In the genomic region with DNA sequence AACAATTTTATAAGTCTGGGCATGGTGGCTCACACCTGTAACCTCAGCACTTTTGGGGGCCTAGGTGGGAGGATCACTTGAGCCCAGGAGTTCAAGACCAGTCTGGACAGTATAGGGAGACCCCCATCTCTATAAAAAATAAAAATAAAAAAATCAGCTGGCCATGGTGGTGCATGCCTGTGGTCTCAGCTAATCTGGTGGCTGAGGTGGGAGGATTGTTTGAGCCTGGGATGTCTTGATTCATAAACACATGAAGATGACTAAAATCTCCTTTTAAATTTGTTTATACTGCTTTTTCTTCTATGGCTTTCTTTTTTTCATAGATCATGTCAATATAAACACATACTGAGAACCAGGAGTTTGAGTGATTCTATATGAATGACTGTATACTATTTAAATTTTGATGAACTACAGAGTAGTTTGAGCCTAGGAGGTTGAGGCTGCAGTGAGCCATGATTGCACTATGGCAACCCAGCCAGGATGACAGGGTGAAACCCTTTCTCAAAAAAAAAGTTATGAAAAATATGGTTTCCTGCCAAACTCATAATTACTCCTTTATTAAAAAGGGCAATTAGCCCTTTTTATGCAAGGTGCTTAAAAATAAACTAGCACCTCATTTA, we compare ENCODE assay signal across 1 cellular context.
TF ChIP-seq lines count a peak whose summit lies in the region.

No MANE protein-coding gene starts in this region.

TF ChIP-seq in HepG2, 621 proteins besides CTCF, POLR2A, EP300 and RAD21:
- TF ChIP-seq SOX6 (IDR thresholded peaks at IDR 0.05) = no peak
- no peak for TF ChIP-seq SOX6 (CRISPR knock-in tag; IDR thresholded peaks at IDR 0.05)
- no peak for TF ChIP-seq ZFP41 (CRISPR knock-in tag; IDR thresholded peaks at IDR 0.05; ENCODE audit: borderline replicate concordance)
- TF ChIP-seq DNMT3B (CRISPR knock-in tag; conservative IDR thresholded peaks at IDR 0.05) = no peak
- TF ChIP-seq JUND (CRISPR knock-in tag; IDR thresholded peaks at IDR 0.05) = no peak
- no peak for TF ChIP-seq ETV5 (CRISPR knock-in tag; IDR thresholded peaks at IDR 0.05; ENCODE audit: borderline replicate concordance)
- TF ChIP-seq, protein P1, sequence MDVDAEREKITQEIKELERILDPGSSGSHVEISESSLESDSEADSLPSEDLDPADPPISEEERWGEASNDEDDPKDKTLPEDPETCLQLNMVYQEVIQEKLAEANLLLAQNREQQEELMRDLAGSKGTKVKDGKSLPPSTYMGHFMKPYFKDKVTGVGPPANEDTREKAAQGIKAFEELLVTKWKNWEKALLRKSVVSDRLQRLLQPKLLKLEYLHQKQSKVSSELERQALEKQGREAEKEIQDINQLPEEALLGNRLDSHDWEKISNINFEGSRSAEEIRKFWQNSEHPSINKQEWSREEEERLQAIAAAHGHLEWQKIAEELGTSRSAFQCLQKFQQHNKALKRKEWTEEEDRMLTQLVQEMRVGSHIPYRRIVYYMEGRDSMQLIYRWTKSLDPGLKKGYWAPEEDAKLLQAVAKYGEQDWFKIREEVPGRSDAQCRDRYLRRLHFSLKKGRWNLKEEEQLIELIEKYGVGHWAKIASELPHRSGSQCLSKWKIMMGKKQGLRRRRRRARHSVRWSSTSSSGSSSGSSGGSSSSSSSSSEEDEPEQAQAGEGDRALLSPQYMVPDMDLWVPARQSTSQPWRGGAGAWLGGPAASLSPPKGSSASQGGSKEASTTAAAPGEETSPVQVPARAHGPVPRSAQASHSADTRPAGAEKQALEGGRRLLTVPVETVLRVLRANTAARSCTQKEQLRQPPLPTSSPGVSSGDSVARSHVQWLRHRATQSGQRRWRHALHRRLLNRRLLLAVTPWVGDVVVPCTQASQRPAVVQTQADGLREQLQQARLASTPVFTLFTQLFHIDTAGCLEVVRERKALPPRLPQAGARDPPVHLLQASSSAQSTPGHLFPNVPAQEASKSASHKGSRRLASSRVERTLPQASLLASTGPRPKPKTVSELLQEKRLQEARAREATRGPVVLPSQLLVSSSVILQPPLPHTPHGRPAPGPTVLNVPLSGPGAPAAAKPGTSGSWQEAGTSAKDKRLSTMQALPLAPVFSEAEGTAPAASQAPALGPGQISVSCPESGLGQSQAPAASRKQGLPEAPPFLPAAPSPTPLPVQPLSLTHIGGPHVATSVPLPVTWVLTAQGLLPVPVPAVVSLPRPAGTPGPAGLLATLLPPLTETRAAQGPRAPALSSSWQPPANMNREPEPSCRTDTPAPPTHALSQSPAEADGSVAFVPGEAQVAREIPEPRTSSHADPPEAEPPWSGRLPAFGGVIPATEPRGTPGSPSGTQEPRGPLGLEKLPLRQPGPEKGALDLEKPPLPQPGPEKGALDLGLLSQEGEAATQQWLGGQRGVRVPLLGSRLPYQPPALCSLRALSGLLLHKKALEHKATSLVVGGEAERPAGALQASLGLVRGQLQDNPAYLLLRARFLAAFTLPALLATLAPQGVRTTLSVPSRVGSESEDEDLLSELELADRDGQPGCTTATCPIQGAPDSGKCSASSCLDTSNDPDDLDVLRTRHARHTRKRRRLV (CRISPR knock-in tag; IDR thresholded peaks at IDR 0.05) = no peak
- TF ChIP-seq ZNF230 (CRISPR knock-in tag; IDR thresholded peaks at IDR 0.05) = no peak
- TF ChIP-seq TSC22D2 (CRISPR knock-in tag; IDR thresholded peaks at IDR 0.05; ENCODE audit: borderline replicate concordance) = no peak
- no peak for TF ChIP-seq ZNF33A (CRISPR knock-in tag; IDR thresholded peaks at IDR 0.05; ENCODE audit: borderline replicate concordance)
- TF ChIP-seq ZNF329 (CRISPR knock-in tag; IDR thresholded peaks at IDR 0.05; ENCODE audit: low read depth) = no peak
- no peak for TF ChIP-seq FOSL1 (CRISPR knock-in tag; IDR thresholded peaks at IDR 0.05; ENCODE audit: borderline replicate concordance)
- TF ChIP-seq SCMH1 (CRISPR knock-in tag; IDR thresholded peaks at IDR 0.05; ENCODE audit: borderline replicate concordance) = no peak
- no peak for TF ChIP-seq ZNF569 (CRISPR knock-in tag; IDR thresholded peaks at IDR 0.05; ENCODE audit: borderline replicate concordance)
